In genomic region chr5:173785866-173786265, GRCh38 we compare ENCODE assay signal across 20 cellular contexts.
A peak's percentile ranks its signal among the peaks of the same experiment; 100 is the strongest.
DNase-seq lines count a peak whose midpoint lies in the region; ATAC-seq and TF ChIP-seq lines count a peak whose summit lies in the region.
"Had no signal": no experiment of that assay in that cellular context is flagged by ENCODE, and none has a peak within 500 bp of the region (broad histone marks: within the 10 kb centered on the region; RNA-seq: fewer than 3 reads in every experiment).

No MANE protein-coding gene starts in this region.

- peak overlapping the region; percentile 25 for H3K27ac Mint-ChIP-seq in glutamatergic neuron (ENCODE audit: unreplicated experiment)
- H3K27ac Mint-ChIP-seq in type B pancreatic cell = peak overlapping the region; percentile 61

- TF ChIP-seq CTCF in OCI-LY3 (IDR thresholded peaks at IDR 0.05; ENCODE audit: low read depth, low read length) (no peak), glutamatergic neuron (IDR thresholded peaks at IDR 0.05; ENCODE audit: partially characterized antibody, unreplicated experiment) (no peak), type B pancreatic cell (conservative IDR thresholded peaks at IDR 0.05) (no peak)

- H3K4me3 ChIP-seq in OCI-LY3 (ENCODE audit: low read length) = peak overlapping the region; percentile 51
- H3K4me3 ChIP-seq: PC-9, SJSA1 had no signal

- H2AFZ ChIP-seq in OCI-LY3 (ENCODE audit: low read depth, low read length) = no peak overlapping the region
- H2AFZ ChIP-seq: PC-9 had no signal

- DNase-seq in NCI-H748 (lab: John Stamatoyannopoulos, UW; ENCODE audit: unreplicated experiment) (peak; percentile 68), NCI-H748 treated with DMSO at 0.1 percent for 48 hours (lab: John Stamatoyannopoulos, UW) (no peak), glutamatergic neuron (no peak), type B pancreatic cell (ENCODE audit: extremely low spot score, unreplicated experiment) (no peak), NOMO-1 treated with dmso at 0.1 percent for 144 hours (lab: John Stamatoyannopoulos, UW; ENCODE audit: unreplicated experiment) (no peak), GM19240 (ENCODE audit: insufficient read length, low spot score) (no peak)
- DNase-seq: 8988T; C1 segment of cervical spinal cord; DMS 273 treated with DMSO at 0.1 percent for 48 hours; KBM-7; NCI-H1417 treated with DMSO at 0.1 percent for 48 hours; NCI-H2029 treated with DMSO at 0.1 percent for 48 hours; NCI-H2171 treated with DMSO at 0.1 percent for 48 hours; NCI-H524; NK-92 treated with Interleukin-12 subunit alpha and Interleukin-12 subunit beta, amount 100 ng/mL, for 24 hours; PC-9 had no signal

- ATAC-seq in HG03159 (IDR thresholded peaks at IDR 0.05; ENCODE audit: unreplicated experiment) = no peak
- ATAC-seq: HCT116 had no signal

- peaks cover 12% of the 10 kb centered on the region for H3K27me3 Mint-ChIP-seq in glutamatergic neuron (ENCODE audit: unreplicated experiment)
- H3K27me3 Mint-ChIP-seq in type B pancreatic cell = no peaks in the 10 kb centered on the region

- H3K4me1 ChIP-seq in OCI-LY3 (ENCODE audit: low read length) = peaks cover 62% of the 10 kb centered on the region

- H3K9me3 ChIP-seq in OCI-LY3 (ENCODE audit: insufficient read depth, low read length) = no peaks in the 10 kb centered on the region
- H3K9me3 ChIP-seq: SJSA1 had no signal

- no peaks in the 10 kb centered on the region for H3K36me3 Mint-ChIP-seq in glutamatergic neuron (ENCODE audit: unreplicated experiment)
- no peaks in the 10 kb centered on the region for H3K36me3 Mint-ChIP-seq in type B pancreatic cell

- H3K4me3 Mint-ChIP-seq in glutamatergic neuron (ENCODE audit: unreplicated experiment) (no peak overlapping the region), type B pancreatic cell (no peak overlapping the region)

- H3K9me3 Mint-ChIP-seq in glutamatergic neuron (ENCODE audit: unreplicated experiment) (no peaks in the 10 kb centered on the region), type B pancreatic cell (no peaks in the 10 kb centered on the region)

- peaks cover 26% of the 10 kb centered on the region for H3K27me3 ChIP-seq in OCI-LY3 (ENCODE audit: low read depth, low read length)
- H3K27me3 ChIP-seq: SJSA1 had no signal

- no peaks in the 10 kb centered on the region for H3K79me2 ChIP-seq in OCI-LY3 (ENCODE audit: low read length)

- H3K36me3 ChIP-seq in OCI-LY3 (replicated peaks; ENCODE audit: low read depth, low read length) = no peaks in the 10 kb centered on the region
- H3K36me3 ChIP-seq: SJSA1 had no signal

- H4K20me1 ChIP-seq in OCI-LY3 (ENCODE audit: insufficient read depth, low read length) = no peaks in the 10 kb centered on the region

- H3K4me1 Mint-ChIP-seq in glutamatergic neuron (ENCODE audit: low read depth, unreplicated experiment) (peaks cover 33% of the 10 kb centered on the region), type B pancreatic cell (ENCODE audit: unreplicated experiment) (peaks cover 32% of the 10 kb centered on the region)

- peak overlapping the region; percentile 40; the same call in 1 of the 2 replicates for H3K9ac ChIP-seq in OCI-LY3 (ENCODE audit: low read length)

- H3K4me2 ChIP-seq in OCI-LY3 (ENCODE audit: low read length) = peak overlapping the region; percentile 79
- H3K4me2 ChIP-seq: PC-9 had no signal

- H3K27ac ChIP-seq in OCI-LY3 (ENCODE audit: low read length) = peak overlapping the region; percentile 57
- H3K27ac ChIP-seq: PC-9, SJSA1 had no signal
